Comparison of ENCODE assay signal across 18 cellular contexts in the genomic region with DNA sequence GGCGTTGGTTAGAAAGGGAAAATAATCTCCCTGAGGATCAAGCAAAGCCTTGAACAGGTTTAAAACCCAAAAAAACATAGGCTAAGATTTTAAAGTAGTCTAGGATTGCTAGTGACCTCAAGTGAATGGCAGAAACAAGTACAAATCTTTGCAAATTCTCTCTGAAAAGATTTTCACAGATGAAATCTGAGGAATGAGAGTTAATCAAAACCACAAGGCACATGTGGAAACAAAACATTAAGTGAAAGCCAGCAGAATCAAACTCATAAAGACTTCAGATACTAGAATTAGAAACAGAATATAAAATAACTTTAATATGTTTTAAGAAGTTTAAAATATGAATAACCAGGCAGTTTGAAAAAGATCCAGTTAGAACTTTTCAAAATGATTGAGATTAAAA. TPM values are rescaled to one million over a fixed set of nuclear protein-coding genes. Genes with fewer than 3 reads are reported as not detected.
DNase-seq lines count a peak whose midpoint lies in the region; ATAC-seq, FAIRE-seq and TF ChIP-seq lines count a peak whose summit lies in the region.
"Had no signal": no experiment of that assay in that cellular context is flagged by ENCODE, and none has a peak within 500 bp of the region (broad histone marks: within the 10 kb centered on the region; RNA-seq: fewer than 3 reads in every experiment).

No MANE protein-coding gene starts in this region.

- peak overlapping the region; percentile 55 for H3K27ac Mint-ChIP-seq in chondrocyte (ENCODE audit: unreplicated experiment)
- H3K27ac Mint-ChIP-seq: T-helper 2 cell treated with Interferon-gamma antibody and Interleukin-4, amounts not matched to agents 5 μg/mL and 100 μg/mL, for 36 hours had no signal

- H3K4me3 ChIP-seq in esophagus muscularis mucosa (no peak overlapping the region), gastrocnemius medialis (no peak overlapping the region)
- H3K4me3 ChIP-seq: lung, suprapubic skin had no signal

- TF ChIP-seq CTCF in chondrocyte (IDR thresholded peaks at IDR 0.05) (no peak), esophagus muscularis mucosa (IDR thresholded peaks at IDR 0.05) (no peak), gastrocnemius medialis (IDR thresholded peaks at IDR 0.05 in 4 of 5, conservative IDR thresholded peaks at IDR 0.05 in 1 of 5) (no peak)

- FAIRE-seq in GM12892 (lab: Jason Lieb, UNC) = no peak

- no peaks in the 10 kb centered on the region for H3K4me1 ChIP-seq in esophagus muscularis mucosa
- no peaks in the 10 kb centered on the region for H3K4me1 ChIP-seq in gastrocnemius medialis
- H3K4me1 ChIP-seq: BE2C, suprapubic skin had no signal

- H3K36me3 Mint-ChIP-seq in chondrocyte (ENCODE audit: low read depth) = peaks cover 13% of the 10 kb centered on the region

- H3K9me3 ChIP-seq in esophagus muscularis mucosa = no peaks in the 10 kb centered on the region
- H3K9me3 ChIP-seq in gastrocnemius medialis = no peaks in the 10 kb centered on the region
- H3K9me3 ChIP-seq: BE2C, suprapubic skin had no signal

- H3K27ac ChIP-seq in esophagus muscularis mucosa (replicated peaks in 1 of 4) = no peak overlapping the region
- no peak overlapping the region for H3K27ac ChIP-seq in gastrocnemius medialis
- H3K27ac ChIP-seq: suprapubic skin had no signal

- ATAC-seq in gastrocnemius medialis = no peak

- no peak overlapping the region for H3K4me3 Mint-ChIP-seq in chondrocyte (ENCODE audit: unreplicated experiment)
- H3K4me3 Mint-ChIP-seq: central memory CD8-positive, alpha-beta T cell; neural crest cell; T-helper 2 cell treated with Interferon-gamma antibody and Interleukin-4, amounts not matched to agents 5 μg/mL and 100 μg/mL, for 36 hours had no signal

- H3K9me3 Mint-ChIP-seq in chondrocyte (ENCODE audit: low read depth) = no peaks in the 10 kb centered on the region
- H3K9me3 Mint-ChIP-seq: central memory CD8-positive, alpha-beta T cell; neural crest cell; T-helper 2 cell treated with Interferon-gamma antibody and Interleukin-4, amounts not matched to agents 5 μg/mL and 100 μg/mL, for 36 hours had no signal

- peaks cover 12% of the 10 kb centered on the region for H3K4me1 Mint-ChIP-seq in chondrocyte (ENCODE audit: low read depth)
- H3K4me1 Mint-ChIP-seq: central memory CD8-positive, alpha-beta T cell; neural crest cell had no signal

- WGBS in esophagus muscularis mucosa = 91% methylated on average over 1 of the region's 1 CpG

- H3K27me3 ChIP-seq in esophagus muscularis mucosa (no peaks in the 10 kb centered on the region), gastrocnemius medialis (no peaks in the 10 kb centered on the region)
- H3K27me3 ChIP-seq: BE2C, suprapubic skin had no signal

- H3K27me3 Mint-ChIP-seq in chondrocyte (ENCODE audit: low read depth) = no peaks in the 10 kb centered on the region
- H3K27me3 Mint-ChIP-seq: central memory CD8-positive, alpha-beta T cell had no signal

- intact Hi-C loops in esophagus muscularis mucosa (cut with DNase I) (no loop called here), gastrocnemius medialis (cut with DNase I; ENCODE audit: low total_unique reads) (no loop called here)

- in situ Hi-C loops in gastrocnemius medialis (cut with MboI; ENCODE audit: low sequenced_read_pairs in 4 of 4) = no loop called here

- no peak for TF ChIP-seq EP300 in esophagus muscularis mucosa (IDR thresholded peaks at IDR 0.05)

- H3K36me3 ChIP-seq in esophagus muscularis mucosa = peaks cover 18 to 42% (median 37%) of the 10 kb centered on the region in 4 donors
- H3K36me3 ChIP-seq in gastrocnemius medialis = peaks cover 3 to 50% of the 10 kb centered on the region in 2 donors

- DNase-seq in AG20443 (ENCODE audit: low spot score) (peak; percentile 45), GM04504 (ENCODE audit: low read depth) (peak; percentile 17), chondrocyte (ENCODE audit: low spot score) (no peak), myocyte (ENCODE audit: low read depth) (peak; percentile 17), esophagus muscularis mucosa (ENCODE audit: extremely low spot score) (no peak), GM12892 (ENCODE audit: insufficient read length) (no peak), DMS53 (lab: John Stamatoyannopoulos, UW) (no peak), gastrocnemius medialis (no peak)
- DNase-seq: activated naive CD4-positive, alpha-beta T cell treated with anti-CD3 and anti-CD28 coated beads, Interleukin-2, amount 50 U/mL, for 16 hours; BE2C; DMS153; NCI-H2029; SHP77 treated with DMSO at 0.1 percent for 48 hours had no signal

- no peak for TF ChIP-seq POLR2A in esophagus muscularis mucosa (IDR thresholded peaks at IDR 0.05; ENCODE audit: low read depth)
- TF ChIP-seq POLR2A in GM12892 (IDR thresholded peaks at IDR 0.05; ENCODE audit: low read depth, low read length) = no peak
- TF ChIP-seq POLR2A in gastrocnemius medialis (IDR thresholded peaks at IDR 0.05) = no peak

RNA-seq across cellular contexts. Expression of a gene that starts 52.2 kb away (rescaled TPM):
- 58.1 to 84.5 TPM (median 77.2 TPM) in 3 replicates for total RNA-seq in chondrocyte
- 623 and 628 TPM in 2 replicates for total RNA-seq in myocyte
- 153 TPM for polyA plus RNA-seq in myocyte (2012)
- total RNA-seq in esophagus muscularis mucosa = 100 to 1,000 TPM; 247 to 265 (median 257) TPM
- polyA plus RNA-seq in GM12892 (2012; ENCODE audit: missing spikeins) = 12.0 TPM
- total RNA-seq in gastrocnemius medialis = 100 to 1,000 TPM; 331 to 434 (median 371) TPM

Comparison
In these comparisons a context has a peak if more than half of its experiments do, and no peak if none do; other contexts are left out.
1. DNase-seq: peak in AG20443 (single experiment), GM04504 (single experiment) and myocyte (single experiment); none in chondrocyte (single experiment), esophagus muscularis mucosa (single experiment), GM12892 (single experiment), DMS53 (single experiment) and gastrocnemius medialis (0 of 2).